9 cellular contexts compared by ENCODE assay signal in the genomic region with DNA sequence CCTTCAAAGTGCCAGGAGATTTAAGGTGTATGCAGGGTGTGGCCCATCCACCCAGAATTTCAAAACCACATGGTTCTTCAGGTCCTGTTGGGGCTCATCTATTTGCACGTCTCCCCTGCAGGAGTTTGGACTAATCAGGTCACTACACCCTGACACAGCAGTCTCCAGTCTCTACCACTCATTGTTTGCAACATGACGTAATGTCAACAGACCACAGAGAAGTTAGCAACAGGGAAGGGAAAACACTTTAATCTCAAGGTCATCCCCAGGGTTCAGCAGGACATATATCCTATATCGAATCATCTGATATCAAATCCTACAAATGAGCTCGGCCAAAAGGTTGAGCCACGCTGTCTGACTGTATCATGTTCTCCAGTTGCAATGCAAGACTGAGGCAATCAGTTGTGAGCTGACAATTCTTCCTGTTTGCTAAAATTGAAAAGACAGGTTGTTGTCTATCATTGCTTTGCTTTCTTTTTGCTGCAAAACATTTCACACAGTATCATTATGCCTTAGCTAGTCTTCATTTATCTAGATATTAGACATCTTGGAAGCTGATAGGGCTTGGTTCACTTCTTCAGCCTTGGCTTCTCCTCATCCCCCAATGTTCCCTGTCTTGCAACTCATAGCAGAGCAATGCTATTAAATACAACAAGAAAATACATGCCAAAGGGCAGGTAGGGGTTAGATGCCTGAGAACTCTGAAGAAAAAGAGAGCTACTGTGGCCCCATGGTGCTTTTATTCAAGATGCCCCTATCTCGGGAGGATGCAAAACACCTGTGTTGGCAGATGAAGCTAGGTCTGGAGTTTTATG. TPM values are rescaled to one million over a fixed set of nuclear protein-coding genes. Genes with fewer than 3 reads are reported as not detected.
A peak's percentile ranks its signal among the peaks of the same experiment; 100 is the strongest.
DNase-seq lines count a peak whose midpoint lies in the region; ATAC-seq and TF ChIP-seq lines count a peak whose summit lies in the region.
"Had no signal": no experiment of that assay in that cellular context is flagged by ENCODE, and none has a peak within 500 bp of the region (broad histone marks: within the 10 kb centered on the region; RNA-seq: fewer than 3 reads in every experiment).

No MANE protein-coding gene starts in this region.

- ATAC-seq in GM21786 (IDR thresholded peaks at IDR 0.05; ENCODE audit: unreplicated experiment) (no peak), GM18520 (IDR thresholded peaks at IDR 0.05; ENCODE audit: unreplicated experiment) (no peak)
- ATAC-seq: stimulated activated naive CD8-positive, alpha-beta T cell treated with anti-CD3 and anti-CD28 coated beads, Interleukin-15, Interleukin-2, amounts not matched to agents 100 U/mL and 50 U/mL, for 24 hours had no signal

- H3K79me2 ChIP-seq in GM23248 (ENCODE audit: insufficient read depth): no peaks in the 10 kb centered on the region; the same call in 1 of the 2 replicates
- H3K79me2 ChIP-seq in PC-9 (ENCODE audit: low read depth): peaks cover 50% of the 10 kb centered on the region

- H3F3A ChIP-seq in GM23248 (ENCODE audit: insufficient read depth) (peaks cover 44% of the 10 kb centered on the region), PC-9 (ENCODE audit: insufficient read depth, low read depth) (peaks cover 43% of the 10 kb centered on the region)

- no peaks in the 10 kb centered on the region for H3K9me3 ChIP-seq in GM23248 (ENCODE audit: low read depth)
- H3K9me3 ChIP-seq in PC-9 (ENCODE audit: insufficient read depth, low read depth): no peaks in the 10 kb centered on the region
- no peaks in the 10 kb centered on the region for H3K9me3 ChIP-seq in esophagus squamous epithelium

- CTCF ChIA-PET in PC-9 (lab: Charles Lee): interaction anchor here (0.7 kb wide), 1 partner anchor 361 kb away, joined by 3 read pairs; no protein-coding TSS in a partner anchor

- H3K36me3 ChIP-seq in GM23248 (ENCODE audit: low read depth): no peaks in the 10 kb centered on the region
- H3K36me3 ChIP-seq in PC-9 (ENCODE audit: low read depth): no peaks in the 10 kb centered on the region
- no peaks in the 10 kb centered on the region for H3K36me3 ChIP-seq in esophagus squamous epithelium

- peak overlapping the region; percentile 34 for H3K9ac ChIP-seq in GM23248

- intact Hi-C loops in PC-9 (cut with micrococcal nuclease; ENCODE audit: unreplicated experiment) (loop anchor here (1.0 to 5.0 kb wide), 3 partner anchors 93 to 275 kb away; no protein-coding TSS in a partner anchor), esophagus squamous epithelium (cut with DNase I) (no loop called here)

- H3K4me3 ChIP-seq in GM23248: no peak overlapping the region
- peak overlapping the region; percentile 24; the same call in 1 of the 2 replicates for H3K4me3 ChIP-seq in PC-9
- no peak overlapping the region for H3K4me3 ChIP-seq in esophagus squamous epithelium

- TF ChIP-seq CTCF in 22Rv1 (IDR thresholded peaks at IDR 0.05) (no peak), PC-9 (conservative IDR thresholded peaks at IDR 0.05) (no peak), esophagus squamous epithelium (IDR thresholded peaks at IDR 0.05) (no peak)

- H2AFZ ChIP-seq in GM23248 (no peak overlapping the region), PC-9 (0 out of 2 replicates have a peak overlapping the region, but pooled peaks have one; percentile 25)

- no peaks in the 10 kb centered on the region for H4K20me1 ChIP-seq in GM23248 (ENCODE audit: insufficient read depth)
- H4K20me1 ChIP-seq in PC-9 (ENCODE audit: insufficient read depth): no peaks in the 10 kb centered on the region

- no TSS peak for BruUV-seq in PC-9 (replicated peaks; lab: Mats Ljungman, UMichigan)

- H3K27ac ChIP-seq in 22Rv1 (peak overlapping the region; percentile 54), GM23248 (peak overlapping the region; percentile 70), PC-9 (peak overlapping the region; percentile 76), esophagus squamous epithelium (peak overlapping the region; percentile 73 to 85 (median 78))

- H3K27me3 ChIP-seq in GM23248 (replicated peaks; ENCODE audit: insufficient read depth) (no peaks in the 10 kb centered on the region), PC-9 (ENCODE audit: insufficient read depth, low read depth) (no peaks in the 10 kb centered on the region), esophagus squamous epithelium (no peaks in the 10 kb centered on the region)

- H3K4me1 ChIP-seq in GM23248 (ENCODE audit: insufficient read depth): peaks cover 52% of the 10 kb centered on the region
- H3K4me1 ChIP-seq in PC-9 (replicated peaks; ENCODE audit: insufficient read depth): peaks cover 58% of the 10 kb centered on the region
- H3K4me1 ChIP-seq in esophagus squamous epithelium: peaks cover 11 to 69% (median 20%) of the 10 kb centered on the region in 3 donors

- TF ChIP-seq POLR2A in esophagus squamous epithelium (IDR thresholded peaks at IDR 0.05): no peak

- POLR2A ChIA-PET in PC-9 (lab: Charles Lee; ENCODE audit: unreplicated experiment): interaction anchor here (0.5 to 0.9 kb wide), 6 partner anchors 25 to 1069 kb away, joined by 3 to 10 read pairs (median 4); no protein-coding TSS in a partner anchor

- DNase-seq in GM23248: peak; percentile 68
- peak; percentile 66 to 96 for DNase-seq in PC-9
- no peak for DNase-seq in esophagus squamous epithelium (lab: John Stamatoyannopoulos, UW)
- no peak for DNase-seq in DMS 273 treated with DMSO at 0.1 percent for 48 hours (lab: John Stamatoyannopoulos, UW)
- DNase-seq in stimulated activated naive CD4-positive, alpha-beta T cell (lab: John Stamatoyannopoulos, UW): no peak
- DNase-seq: stimulated activated naive CD8-positive, alpha-beta T cell treated with anti-CD3 and anti-CD28 coated beads, Interleukin-15, Interleukin-2, amounts not matched to agents 100 U/mL and 50 U/mL, for 24 hours had no signal

- H3K9me2 ChIP-seq in GM23248 (ENCODE audit: insufficient read depth) (no peaks in the 10 kb centered on the region), PC-9 (ENCODE audit: insufficient read depth) (no peaks in the 10 kb centered on the region)

- H3K4me2 ChIP-seq in GM23248 (ENCODE audit: unreplicated experiment) (peak overlapping the region; percentile 15), PC-9 (peak overlapping the region; percentile 59)

- 83% methylated on average over 6 of the region's 6 CpGs for WGBS in GM23248 (ENCODE audit: low coverage in 1 of 2, low lambda C conversion rate in 2 of 2, missing lambda C conversion rate in 2 of 2), 2 experiments
- WGBS in esophagus squamous epithelium, 2 donors: 42 to 74% methylated on average over 6 of the region's 6 CpGs

- in situ Hi-C loops in GM23248 (cut with MboI): no loop called here

RNA-seq across cellular contexts. Expression of a gene that starts 13.4 kb away (rescaled TPM):
- total RNA-seq in GM23248 (2014; rRNA removed; shearing (Covaris generic)): 0.32 TPM in 1 of 2 replicates, not detected in the other
- 0.43 and 1.3 TPM in 2 replicates for polyA plus RNA-seq in GM23248 (2016; fragmentation: Nextera tagmentation; extraction: Ambion mirVana)
- total RNA-seq in PC-9 (2021) (3.2 and 3.9 TPM in 2 replicates), esophagus squamous epithelium (1 to 10 TPM in 1 of 4 donors, under 1 TPM in 2, not detected in 1; 0.15 to 1.1 (median 0.57) TPM)

Comparison
In these comparisons a context has a peak if more than half of its experiments do, and no peak if none do; other contexts are left out.
1. DNase-seq: peak in GM23248 (single experiment) and PC-9 (2 of 2); none in esophagus squamous epithelium (single experiment), DMS 273 treated with DMSO at 0.1 percent for 48 hours (single experiment) and stimulated activated naive CD4-positive, alpha-beta T cell (0 of 6).
2. Peak in every context shown above with its lines, with median percentiles within 50 percentile points of each other: H3K27ac ChIP-seq.